ENCODE assay signal across 23 cellular contexts in genomic region chr5:9653061-9653460, GRCh38. TPM values are rescaled to one million over a fixed set of nuclear protein-coding genes. Genes with fewer than 3 reads are reported as not detected.
DNase-seq lines count a peak whose midpoint lies in the region; ATAC-seq, FAIRE-seq and TF ChIP-seq lines count a peak whose summit lies in the region.
"Had no signal": no experiment of that assay in that cellular context is flagged by ENCODE, and none has a peak within 500 bp of the region (broad histone marks: within the 10 kb centered on the region; RNA-seq: fewer than 3 reads in every experiment).

No MANE protein-coding gene starts in this region.

- no peaks in the 10 kb centered on the region for H3K9me3 ChIP-seq in PC-3 (ENCODE audit: low read length)
- H3K9me3 ChIP-seq: BE2C had no signal

- CTCF ChIA-PET in PC-3 (lab: Charles Lee), result no interaction called here
- CTCF ChIA-PET in RWPE1 (lab: Yijun Ruan, JAX), result interaction anchor here (0.6 kb wide), 1 partner anchor 1650 kb away, joined by 3 read pairs; no protein-coding TSS in a partner anchor

- no peak overlapping the region for H3K9ac ChIP-seq in PC-3 (ENCODE audit: low read length)

- ATAC-seq in PC-3, result no peak
- no peak for ATAC-seq in GM21737 (IDR thresholded peaks at IDR 0.05; ENCODE audit: unreplicated experiment)
- ATAC-seq in GM21423 (IDR thresholded peaks at IDR 0.05; ENCODE audit: unreplicated experiment), result no peak
- ATAC-seq: GM23338 had no signal

- H3K4me1 Mint-ChIP-seq in chondrocyte (ENCODE audit: low read depth) (peaks cover 55% of the 10 kb centered on the region), mesothelial cell of epicardium (peaks cover 10% of the 10 kb centered on the region)
- no peaks in the 10 kb centered on the region for H3K4me1 Mint-ChIP-seq in activated CD4-positive, alpha-beta T cell treated with anti-CD3 and anti-CD28 coated beads, Interleukin-2, amount 10 ng/mL, durations not matched to agents 24 days and 14 days
- H3K4me1 Mint-ChIP-seq: CD4-positive, CD25-positive, alpha-beta regulatory T cell; GM23338; IgD-negative memory B cell had no signal

- POLR2A ChIA-PET in PC-3 (lab: Charles Lee; ENCODE audit: unreplicated experiment), result no interaction called here
- POLR2A ChIA-PET in RWPE1 (lab: Yijun Ruan, JAX; ENCODE audit: low non-redundant PET), result no interaction called here

- H3K9me2 ChIP-seq in PC-3 (replicated peaks; ENCODE audit: low read length), result peaks cover 3% of the 10 kb centered on the region; the same call in 1 of the 2 replicates

- intact Hi-C loops in PC-3 (cut with micrococcal nuclease), result no loop called here
- intact Hi-C loops in activated CD4-positive, alpha-beta T cell treated with anti-CD3 and anti-CD28 coated beads, Interleukin-2, amount 10 ng/mL, durations not matched to agents 24 days and 14 days (cut with micrococcal nuclease), result no loop called here

- H3K4me3 ChIP-seq in PC-3 (ENCODE audit: low read length), result no peak overlapping the region
- H3K4me3 ChIP-seq: GM23338, SK-N-MC had no signal

- no TSS peak for BruUV-seq in PC-3 (replicated peaks; lab: Mats Ljungman, UMichigan)

- peaks cover 28% of the 10 kb centered on the region for H3K4me1 ChIP-seq in PC-3 (ENCODE audit: insufficient read depth, low read length)
- H3K4me1 ChIP-seq: BE2C had no signal

- H3K27ac Mint-ChIP-seq in chondrocyte (ENCODE audit: unreplicated experiment), result peak overlapping the region; percentile 93
- H3K27ac Mint-ChIP-seq in mesothelial cell of epicardium, result no peak overlapping the region
- H3K27ac Mint-ChIP-seq in activated CD4-positive, alpha-beta T cell treated with anti-CD3 and anti-CD28 coated beads, Interleukin-2, amount 10 ng/mL, durations not matched to agents 24 days and 14 days, result no peak overlapping the region
- H3K27ac Mint-ChIP-seq: CD4-positive, CD25-positive, alpha-beta regulatory T cell; GM23338; IgD-negative memory B cell had no signal

- H3K4me3 Mint-ChIP-seq in chondrocyte (ENCODE audit: unreplicated experiment) (no peak overlapping the region), mesothelial cell of epicardium (no peak overlapping the region)
- H3K4me3 Mint-ChIP-seq in activated CD4-positive, alpha-beta T cell treated with anti-CD3 and anti-CD28 coated beads, Interleukin-2, amount 10 ng/mL, durations not matched to agents 24 days and 14 days, result no peak overlapping the region
- H3K4me3 Mint-ChIP-seq: CD4-positive, CD25-positive, alpha-beta regulatory T cell; GM23338; IgD-negative memory B cell had no signal

- H3K36me3 Mint-ChIP-seq in chondrocyte (ENCODE audit: low read depth) (peaks cover 4% of the 10 kb centered on the region), mesothelial cell of epicardium (no peaks in the 10 kb centered on the region)
- H3K36me3 Mint-ChIP-seq in activated CD4-positive, alpha-beta T cell treated with anti-CD3 and anti-CD28 coated beads, Interleukin-2, amount 10 ng/mL, durations not matched to agents 24 days and 14 days (ENCODE audit: low read depth), result no peaks in the 10 kb centered on the region
- H3K36me3 Mint-ChIP-seq: CD4-positive, CD25-positive, alpha-beta regulatory T cell; IgD-negative memory B cell had no signal

- no peaks in the 10 kb centered on the region for H3K27me3 ChIP-seq in PC-3 (ENCODE audit: low read length)
- H3K27me3 ChIP-seq: BE2C had no signal

- H3K27me3 Mint-ChIP-seq in chondrocyte (ENCODE audit: low read depth), result no peaks in the 10 kb centered on the region
- no peaks in the 10 kb centered on the region for H3K27me3 Mint-ChIP-seq in mesothelial cell of epicardium (ENCODE audit: low read depth)
- no peaks in the 10 kb centered on the region for H3K27me3 Mint-ChIP-seq in activated CD4-positive, alpha-beta T cell treated with anti-CD3 and anti-CD28 coated beads, Interleukin-2, amount 10 ng/mL, durations not matched to agents 24 days and 14 days
- H3K27me3 Mint-ChIP-seq: CD4-positive, CD25-positive, alpha-beta regulatory T cell; IgD-negative memory B cell had no signal

- H3K79me2 ChIP-seq in PC-3 (ENCODE audit: low read length), result no peaks in the 10 kb centered on the region

- H3F3A ChIP-seq in PC-3 (ENCODE audit: low read length, unreplicated experiment), result no peaks in the 10 kb centered on the region

- TF ChIP-seq POLR2A in GM12892 (IDR thresholded peaks at IDR 0.05; ENCODE audit: low read depth, low read length), result no peak

- FAIRE-seq in GM12892 (lab: Jason Lieb, UNC), result peak; percentile 61
- FAIRE-seq: A204.1 had no signal

- DNase-seq in GM12892 (ENCODE audit: insufficient read length) (no peak), PC-3 (no peak), chondrocyte (ENCODE audit: low spot score) (no peak), mesothelial cell of epicardium (ENCODE audit: low spot score in 2 of 2, unreplicated experiment in 2 of 2) (no peak), RWPE1 (ENCODE audit: low spot score) (no peak)
- no peak for DNase-seq in activated CD4-positive, alpha-beta T cell treated with anti-CD3 and anti-CD28 coated beads, Interleukin-2, amount 10 ng/mL, durations not matched to agents 24 days and 14 days
- DNase-seq: BE2C; CD4-positive, CD25-positive, alpha-beta regulatory T cell; DMS79; Karpas-422; NCI-H1694; NCI-H2081 treated with DMSO at 0.1 percent for 48 hours; NCI-H446; SHP77 had no signal

- TF ChIP-seq CTCF in PC-3 (conservative IDR thresholded peaks at IDR 0.05; ENCODE audit: low read depth, low read length) (no peak), chondrocyte (IDR thresholded peaks at IDR 0.05) (no peak), mesothelial cell of epicardium (IDR thresholded peaks at IDR 0.05; ENCODE audit: unreplicated experiment) (peak; percentile 7), RWPE1 (conservative IDR thresholded peaks at IDR 0.05; ENCODE audit: low read depth) (no peak)

- H4K20me1 ChIP-seq in PC-3 (ENCODE audit: low read length), result no peaks in the 10 kb centered on the region

- H3K27ac ChIP-seq in PC-3 (ENCODE audit: low read length) (no peak overlapping the region), RWPE1 (no peak overlapping the region)
- H3K27ac ChIP-seq: SK-N-MC had no signal

- no peaks in the 10 kb centered on the region for H3K36me3 ChIP-seq in PC-3 (ENCODE audit: low read depth, low read length)
- H3K36me3 ChIP-seq: BE2C had no signal

- peak overlapping the region; percentile 43 for H3K4me2 ChIP-seq in PC-3 (ENCODE audit: low read length)
- H3K4me2 ChIP-seq: GM23338 had no signal

- no peak overlapping the region for H2AFZ ChIP-seq in PC-3 (ENCODE audit: low read length)
- H2AFZ ChIP-seq: GM23338 had no signal

- H3K9me3 Mint-ChIP-seq in chondrocyte (ENCODE audit: low read depth) (peaks cover 10% of the 10 kb centered on the region), mesothelial cell of epicardium (no peaks in the 10 kb centered on the region)
- no peaks in the 10 kb centered on the region for H3K9me3 Mint-ChIP-seq in activated CD4-positive, alpha-beta T cell treated with anti-CD3 and anti-CD28 coated beads, Interleukin-2, amount 10 ng/mL, durations not matched to agents 24 days and 14 days
- H3K9me3 Mint-ChIP-seq: GM23338 had no signal

RNA-seq across cellular contexts. Expression of gene TAS2R1, which starts 22.9 kb away (rescaled TPM):
- polyA plus RNA-seq in GM12892 (2012; ENCODE audit: missing spikeins), result not detected
- total RNA-seq in PC-3 (2014; rRNA removed) (not detected in 2 replicates), chondrocyte (1.6 to 1.7 TPM in 2 of 3 replicates, not detected in the other), mesothelial cell of epicardium (not detected in 3 replicates)
- not detected in 2 replicates for total RNA-seq in activated CD4-positive, alpha-beta T cell treated with anti-CD3 and anti-CD28 coated beads, Interleukin-2, amount 10 ng/mL, durations not matched to agents 24 days and 14 days
- total RNA-seq: CD4-positive, CD25-positive, alpha-beta regulatory T cell; GM23338; HT1080; M059J; RPMI7951 had no signal
- polyA plus RNA-seq: CD4-positive, CD25-positive, alpha-beta regulatory T cell; IgD-negative memory B cell had no signal
